Comparison of ENCODE assay signal across 26 cellular contexts in the genomic region with DNA sequence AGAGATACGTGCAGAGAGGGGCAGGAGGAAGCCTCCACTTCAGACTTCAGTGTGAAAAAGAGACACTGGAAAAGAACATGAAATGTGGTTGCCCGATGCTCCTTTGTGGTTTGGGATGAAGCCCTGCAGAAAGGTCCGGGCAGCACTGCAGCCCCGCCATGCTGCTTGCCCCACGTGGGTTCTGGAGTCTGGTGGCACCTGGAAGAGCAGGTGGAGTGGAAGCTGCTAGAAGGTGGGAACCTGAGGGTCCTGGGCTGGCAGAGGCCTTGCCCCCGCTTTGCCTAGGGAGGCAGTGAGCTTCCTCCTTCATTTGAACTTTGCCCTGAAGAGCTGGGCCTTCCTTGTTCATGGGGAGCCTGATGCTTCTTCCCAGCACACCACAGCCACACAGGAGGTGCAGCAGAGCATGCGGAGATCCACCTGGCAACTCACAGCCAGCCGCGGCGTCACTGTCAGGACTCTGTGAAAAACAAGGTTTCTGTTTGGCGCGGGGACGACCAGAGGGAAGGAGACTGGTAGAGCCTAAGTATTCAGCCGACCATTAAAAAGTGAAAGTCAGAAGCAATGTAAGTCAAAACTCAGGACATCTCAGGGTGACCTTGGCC. TPM values are rescaled to one million over a fixed set of nuclear protein-coding genes. Genes with fewer than 3 reads are reported as not detected.
DNase-seq lines count a peak whose midpoint lies in the region; ATAC-seq, FAIRE-seq and TF ChIP-seq lines count a peak whose summit lies in the region.
"Had no signal": no experiment of that assay in that cellular context is flagged by ENCODE, and none has a peak within 500 bp of the region (broad histone marks: within the 10 kb centered on the region; RNA-seq: fewer than 3 reads in every experiment).

No MANE protein-coding gene starts in this region.

- no TSS peak for BruUV-seq in HepG2 (replicated peaks; lab: Mats Ljungman, UMichigan)

- H3K36me3 Mint-ChIP-seq in naive thymus-derived CD4-positive, alpha-beta T cell, result peaks cover 5 to 25% (median 18%) of the 10 kb centered on the region in 5 donors

- intact Hi-C loops in cardiac septum (cut with DNase I), result no loop called here
- intact Hi-C loops in Right ventricle myocardium inferior (cut with DNase I), result no loop called here
- intact Hi-C loops in naive thymus-derived CD4-positive, alpha-beta T cell (cut with micrococcal nuclease), result no loop called here
- intact Hi-C loops in aorta (cut with DNase I), result no loop called here
- intact Hi-C loops in HepG2 (cut with micrococcal nuclease; ENCODE audit: unreplicated experiment), result no loop called here

- no peak for TF ChIP-seq POLR2A in HepG2 (IDR thresholded peaks at IDR 0.05; ENCODE audit: insufficient read depth in 1 of 2, low read depth in 2 of 2, low read length in 2 of 2)

- TF ChIP-seq EP300 in HepG2 (IDR thresholded peaks at IDR 0.05; ENCODE audit: low read depth in 2 of 2, low read length in 2 of 2), result no peak
- TF ChIP-seq EP300 in HepG2 (CRISPR knock-in tag; IDR thresholded peaks at IDR 0.05; ENCODE audit: borderline replicate concordance), result no peak

- in situ Hi-C loops in HepG2 (cut with HindIII; ENCODE audit: extremely low pct_ligation_motif_present, low pct_unique_long_range_greater_than_20kb), result no loop called here

- no peak overlapping the region for H2AFZ ChIP-seq in HepG2 (ENCODE audit: low read length)

- peaks cover 0 to 4% (median 0%) of the 10 kb centered on the region in 5 donors for H3K27me3 Mint-ChIP-seq in naive thymus-derived CD4-positive, alpha-beta T cell

- H3K9ac ChIP-seq in HepG2 (ENCODE audit: insufficient read depth, low read depth, low read length), result no peak overlapping the region

- H3K9me3 Mint-ChIP-seq in naive thymus-derived CD4-positive, alpha-beta T cell, result peaks cover 0 to 4% (median 0%) of the 10 kb centered on the region in 11 donors
- H3K9me3 Mint-ChIP-seq: activated CD4-positive, alpha-beta T cell treated with anti-CD3 and anti-CD28 coated beads, Interleukin-2, amount 10 ng/mL, durations not matched to agents 7 days and 5 days had no signal

- 92 to 93% methylated on average over 14 of the region's 14 CpGs for WGBS in aorta, 2 donors
- WGBS in HepG2 (ENCODE audit: low lambda C conversion rate), result 70% methylated on average over 13 of the region's 14 CpGs

- peak; percentile 62 for DNase-seq in cardiac septum (ENCODE audit: low spot score)
- no peak for DNase-seq in Right ventricle myocardium inferior (ENCODE audit: missing footprints)
- DNase-seq in bronchial epithelial cell (ENCODE audit: low read depth), result no peak
- no peak for DNase-seq in naive thymus-derived CD4-positive, alpha-beta T cell
- DNase-seq in aorta, result peak; percentile 28 to 47
- no peak for DNase-seq in HepG2 (ENCODE audit: low spot score)
- DNase-seq: activated CD4-positive, alpha-beta T cell treated with anti-CD3 and anti-CD28 coated beads, Interleukin-2, amount 10 ng/mL, durations not matched to agents 7 days and 5 days; Caco-2; foreskin melanocyte; HCEC 1CT; heart right ventricle; kidney glomerular epithelial cell; NCI-H1048; NCI-H1694; NCI-H82; nephron progenitor cell; retina; SJCRH30; stimulated activated naive CD4-positive, alpha-beta T cell treated with Interleukin-2 at 50 U/mL for 16 hours had no signal

- FAIRE-seq in bronchial epithelial cell (lab: Jason Lieb, UNC) (peak; percentile 50), HepG2 (lab: Jason Lieb, UNC) (no peak)
- FAIRE-seq: G401.6 had no signal

- H3K4me1 Mint-ChIP-seq in naive thymus-derived CD4-positive, alpha-beta T cell, result peaks cover 27 to 99% (median 87%) of the 10 kb centered on the region in 7 donors

- H3K27me3 ChIP-seq in bronchial epithelial cell (ENCODE audit: control insufficient read depth, insufficient read depth, low read length) (no peaks in the 10 kb centered on the region), aorta (ENCODE audit: control insufficient read depth in 1 of 2, insufficient read depth in 2 of 2, low read length in 1 of 2) (no peaks in the 10 kb centered on the region), HepG2 (ENCODE audit: control insufficient read depth in 1 of 2, insufficient read depth in 2 of 2, low read length in 2 of 2) (no peaks in the 10 kb centered on the region; a peak in 1 of 5 replicates)
- no peaks in the 10 kb centered on the region for H3K27me3 ChIP-seq in naive thymus-derived CD4-positive, alpha-beta T cell (ENCODE audit: control insufficient read depth in 2 of 2, insufficient read depth in 2 of 2, low read length in 2 of 2)
- H3K27me3 ChIP-seq: ovary, SJCRH30 had no signal

- no peak for TF ChIP-seq CTCF in bronchial epithelial cell (IDR thresholded peaks at IDR 0.05; ENCODE audit: insufficient read depth, low read length, severe bottlenecking)
- no peak for TF ChIP-seq CTCF in HepG2 (CRISPR knock-in tag; IDR thresholded peaks at IDR 0.05)

- POLR2A ChIA-PET in naive thymus-derived CD4-positive, alpha-beta T cell (lab: Charles Lee), result interaction anchor here (1.1 kb wide), 1 partner anchor 12 kb away, joined by 3 read pairs; no protein-coding TSS in a partner anchor
- POLR2A ChIA-PET in HepG2 (lab: Yijun Ruan, JAX), result no interaction called here

- peak overlapping the region in 6 of 9 donors; percentile 68 to 95 (median 82) for H3K27ac Mint-ChIP-seq in naive thymus-derived CD4-positive, alpha-beta T cell
- H3K27ac Mint-ChIP-seq: activated CD4-positive, alpha-beta T cell treated with anti-CD3 and anti-CD28 coated beads, Interleukin-2, amount 10 ng/mL, durations not matched to agents 7 days and 5 days; activated T-helper 2 cell treated with anti-CD3 and anti-CD28 coated beads, Interferon-gamma antibody, Interleukin-2, Interleukin-4, amounts not matched to agents 10 μg/mL and 5 μg/mL and 100 μg/mL, durations not matched to agents 14 hours and 24 hours and 36 hours; nephron progenitor cell had no signal

- H3K4me2 ChIP-seq in HepG2 (ENCODE audit: low read depth, low read length), result no peak overlapping the region

- H3K36me3 ChIP-seq in bronchial epithelial cell (ENCODE audit: control insufficient read depth, insufficient read depth, low read length), result no peaks in the 10 kb centered on the region
- peaks cover 0 to 18% (median 0%) of the 10 kb centered on the region in 3 experiments for H3K36me3 ChIP-seq in naive thymus-derived CD4-positive, alpha-beta T cell (ENCODE audit: control insufficient read depth in 2 of 3, insufficient read depth in 3 of 3, low read length in 3 of 3)
- no peaks in the 10 kb centered on the region for H3K36me3 ChIP-seq in aorta (ENCODE audit: control insufficient read depth in 1 of 2, insufficient read depth in 2 of 2, low read length in 1 of 2)
- no peaks in the 10 kb centered on the region for H3K36me3 ChIP-seq in HepG2 (replicated peaks in 1 of 2; ENCODE audit: control insufficient read depth in 1 of 2, insufficient read depth in 2 of 2, low read length in 2 of 2)
- H3K36me3 ChIP-seq: heart right ventricle, ovary, SJCRH30 had no signal

- H3K27ac ChIP-seq in naive thymus-derived CD4-positive, alpha-beta T cell (ENCODE audit: low read depth, low read length), result no peak overlapping the region
- H3K27ac ChIP-seq in aorta (ENCODE audit: low read depth in 1 of 2, low read length in 2 of 2) (no peak overlapping the region), HepG2 (ENCODE audit: extremely low read length, insufficient read depth, low read length) (no peak overlapping the region)
- H3K27ac ChIP-seq: heart right ventricle, ovary, SJCRH30, skin epidermis had no signal

- no peaks in the 10 kb centered on the region for H3K79me2 ChIP-seq in HepG2 (ENCODE audit: insufficient read depth, low read length)

- ATAC-seq in Right ventricle myocardium inferior (no peak), aorta (ENCODE audit: low FRiP score) (no peak), HG02970 (IDR thresholded peaks at IDR 0.05; ENCODE audit: low FRiP score, unreplicated experiment) (no peak), HG02678 (IDR thresholded peaks at IDR 0.05; ENCODE audit: unreplicated experiment) (no peak), HepG2 (no peak)
- no peak for ATAC-seq in naive thymus-derived CD4-positive, alpha-beta T cell
- ATAC-seq: heart right ventricle had no signal

- H4K20me1 ChIP-seq in HepG2 (ENCODE audit: insufficient read depth, low read length), result no peaks in the 10 kb centered on the region

- CTCF ChIA-PET in naive thymus-derived CD4-positive, alpha-beta T cell (lab: Charles Lee), result interaction anchor here (0.8 kb wide), 1 partner anchor 17 kb away, joined by 6 read pairs; no protein-coding TSS in a partner anchor
- CTCF ChIA-PET in HepG2 (lab: Yijun Ruan, JAX; ENCODE audit: low intra/inter-chr PET ratio, low total read pairs), result no interaction called here

- H3K4me3 Mint-ChIP-seq in naive thymus-derived CD4-positive, alpha-beta T cell, result peak overlapping the region in 6 of 10 donors; percentile 8 to 68 (median 38)
- H3K4me3 Mint-ChIP-seq: activated CD4-positive, alpha-beta T cell treated with anti-CD3 and anti-CD28 coated beads, Interleukin-2, amount 10 ng/mL, durations not matched to agents 7 days and 5 days; nephron progenitor cell had no signal

- H3K4me1 ChIP-seq in naive thymus-derived CD4-positive, alpha-beta T cell (ENCODE audit: control insufficient read depth in 2 of 2, insufficient read depth in 2 of 2, low read length in 2 of 2), result peaks cover 36 to 80% of the 10 kb centered on the region in 2 donors
- H3K4me1 ChIP-seq in aorta (ENCODE audit: control insufficient read depth in 1 of 2, insufficient read depth in 2 of 2, low read length in 2 of 2) (no peaks in the 10 kb centered on the region), HepG2 (ENCODE audit: insufficient read depth, low read length) (no peaks in the 10 kb centered on the region)
- H3K4me1 ChIP-seq: Caco-2, heart right ventricle had no signal

- no peak for TF ChIP-seq RAD21 in HepG2 (CRISPR knock-in tag; IDR thresholded peaks at IDR 0.05)

- no peaks in the 10 kb centered on the region for H3K9me3 ChIP-seq in naive thymus-derived CD4-positive, alpha-beta T cell (ENCODE audit: control insufficient read depth in 2 of 3, low read length in 3 of 3)
- H3K9me3 ChIP-seq in aorta (ENCODE audit: control insufficient read depth, low read length), result no peaks in the 10 kb centered on the region
- H3K9me3 ChIP-seq in HepG2 (ENCODE audit: low read length), result no peaks in the 10 kb centered on the region
- H3K9me3 ChIP-seq: Caco-2, ovary, SJCRH30 had no signal

- H3K4me3 ChIP-seq in bronchial epithelial cell (ENCODE audit: low read depth, low read length) (no peak overlapping the region), aorta (ENCODE audit: low read length in 2 of 2) (no peak overlapping the region), HepG2 (replicated peaks in 1 of 3; ENCODE audit: insufficient read depth in 1 of 3, low read depth in 2 of 3, low read length in 3 of 3) (no peak overlapping the region)
- H3K4me3 ChIP-seq in naive thymus-derived CD4-positive, alpha-beta T cell (ENCODE audit: low read length), result no peak overlapping the region
- H3K4me3 ChIP-seq: heart right ventricle, lung, ovary, SJCRH30, skin epidermis had no signal

RNA-seq across cellular contexts. Expression of gene APBA2, which starts 59.0 kb away (rescaled TPM):
- total RNA-seq in cardiac septum, result 0.57 TPM
- total RNA-seq in Right ventricle myocardium inferior, result 2.0 TPM
- 4.4 and 5.3 TPM in 2 replicates for total RNA-seq in bronchial epithelial cell
- 100 to 1,000 TPM in 3 of 5 experiments, 10 to 100 TPM in 1, 1 to 10 TPM in 1; 7.7 to 139 (median 110) TPM for total RNA-seq in naive thymus-derived CD4-positive, alpha-beta T cell
- 100 to 1,000 TPM in 1 of 2 donors, 10 to 100 TPM in 1; 59.7 to 113 TPM for polyA plus RNA-seq in naive thymus-derived CD4-positive, alpha-beta T cell
- total RNA-seq in aorta, result 1 to 10 TPM; 2.0 to 2.1 TPM
- 1 to 10 TPM in 1 of 2 donors, under 1 TPM in 1; 0.41 to 1.8 TPM for polyA plus RNA-seq in aorta
- total RNA-seq in HepG2 (2016; rRNA removed; fragmentation: Illumina TruSeq; extraction: Trizol), result 0.29 and 0.62 TPM in 2 replicates
- total RNA-seq in HepG2 (2016; cell fraction: cytosol; rRNA removed; fragmentation: Illumina TruSeq; extraction: Trizol; ENCODE audit: low read depth), result 0.40 and 0.79 TPM in 2 replicates
- 0.56 and 0.74 TPM in 2 replicates for total RNA-seq in HepG2 (2016; cell fraction: insoluble cytoplasmic fraction; rRNA removed; fragmentation: Illumina TruSeq; extraction: Trizol)
- total RNA-seq in HepG2 (2016; cell fraction: membrane; rRNA removed; fragmentation: Illumina TruSeq; extraction: Trizol), result 0.79 and 0.83 TPM in 2 replicates
- 0.60 and 0.71 TPM in 2 replicates for total RNA-seq in HepG2 (2016; cell fraction: nucleus; rRNA removed; fragmentation: Illumina TruSeq; extraction: Trizol)
- polyA plus RNA-seq in HepG2 (2011; rRNA removed), result 1.5 and 2.3 TPM in 2 replicates
- polyA plus RNA-seq in HepG2 (2011; cell fraction: cytosol; rRNA removed), result 1.2 and 1.4 TPM in 2 replicates
- 2.0 and 2.3 TPM in 2 replicates for polyA plus RNA-seq in HepG2 (2011; cell fraction: nucleus; rRNA removed)
- 1.0 TPM in 2 replicates for polyA plus RNA-seq in HepG2 (2012)
- polyA plus RNA-seq in HepG2 (2016; cell fraction: cytosol; fragmentation: Illumina TruSeq; extraction: Trizol; ENCODE audit: low read depth), result 0.34 and 0.35 TPM in 2 replicates
- 0.58 and 0.87 TPM in 2 replicates for polyA plus RNA-seq in HepG2 (2016; cell fraction: insoluble cytoplasmic fraction; fragmentation: Illumina TruSeq; extraction: Trizol; ENCODE audit: low read depth)
- polyA plus RNA-seq in HepG2 (2016; cell fraction: membrane; fragmentation: Illumina TruSeq; extraction: Trizol; ENCODE audit: low read depth), result 0.64 TPM in 2 replicates
- 1.00 and 1.3 TPM in 2 replicates for polyA plus RNA-seq in HepG2 (2016; cell fraction: nucleus; fragmentation: Illumina TruSeq; extraction: Trizol; ENCODE audit: insufficient read depth, low read depth)
- polyA minus RNA-seq in HepG2 (2011; rRNA and poly(A)+ RNA removed; ENCODE audit: low replicate concordance), result 0.26 and 2.5 TPM in 2 replicates
- 0.49 and 0.79 TPM in 2 replicates for polyA minus RNA-seq in HepG2 (2011; cell fraction: cytosol; rRNA and poly(A)+ RNA removed)
- 0.99 and 1.9 TPM in 2 replicates for polyA minus RNA-seq in HepG2 (2011; cell fraction: nucleus; rRNA and poly(A)+ RNA removed)
- total RNA-seq: Caco-2 had no signal

Comparison
In these comparisons a context has a peak if more than half of its experiments do, and no peak if none do; other contexts are left out.
1. DNase-seq: peak in cardiac septum (single experiment) and aorta (2 of 2); none in Right ventricle myocardium inferior (single experiment), bronchial epithelial cell (single experiment), naive thymus-derived CD4-positive, alpha-beta T cell (0 of 9) and HepG2 (single experiment).